In the genomic region with DNA sequence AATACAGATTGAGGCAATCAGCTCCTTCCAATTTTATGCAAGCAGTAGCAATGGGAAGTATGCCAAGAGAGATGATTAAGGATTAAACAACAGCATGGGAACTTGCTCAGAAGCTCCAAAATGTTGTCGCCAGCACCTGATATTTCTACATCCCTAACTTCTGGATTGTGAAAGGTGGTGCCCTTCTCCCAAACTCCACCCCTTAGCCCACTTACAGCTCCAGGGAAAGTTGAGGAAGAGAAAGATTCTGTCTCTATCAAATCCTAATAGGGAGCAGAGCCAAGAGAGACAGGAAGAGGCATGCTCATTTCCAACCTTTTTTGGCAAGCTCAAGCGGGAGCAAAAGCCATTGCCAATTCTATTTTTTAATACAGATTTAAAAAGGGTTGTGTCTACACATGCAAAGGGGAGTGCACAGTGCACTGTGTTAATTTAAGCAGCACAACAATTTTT, we compare ENCODE assay signal across 2 cellular contexts.
TF ChIP-seq lines count a peak whose summit lies in the region.

No MANE protein-coding gene starts in this region.

TF ChIP-seq in IMR-90, 13 proteins besides CTCF, POLR2A, EP300 and RAD21:
- TF ChIP-seq NFE2L2 (IDR thresholded peaks at IDR 0.05; ENCODE audit: low read depth, low read length): peak; percentile 38; the same call in 1 of the 2 replicates
- TF ChIP-seq CHD1 (IDR thresholded peaks at IDR 0.05; ENCODE audit: low read depth, low read length): no peak
TF ChIP-seq in IMR-90: peak in this region for 1.

TF ChIP-seq in K562, 482 proteins besides CTCF, POLR2A, EP300 and RAD21:
- TF ChIP-seq MAFK (IDR thresholded peaks at IDR 0.05; ENCODE audit: low read length) (peak; percentile 22; the same call in 1 of the 2 replicates), NCOR1 (IDR thresholded peaks at IDR 0.05) (no peak), MAFG (tag; conservative IDR thresholded peaks at IDR 0.05) (peak; percentile 57), NFE2 (IDR thresholded peaks at IDR 0.05; ENCODE audit: low read depth) (0 out of 2 replicates have a peak, but pooled peaks have one; percentile 51), NFIC (IDR thresholded peaks at IDR 0.05) (peak; percentile 53), LCOR (CRISPR knock-in tag; IDR thresholded peaks at IDR 0.05) (no peak)
- TF ChIP-seq, protein P1, sequence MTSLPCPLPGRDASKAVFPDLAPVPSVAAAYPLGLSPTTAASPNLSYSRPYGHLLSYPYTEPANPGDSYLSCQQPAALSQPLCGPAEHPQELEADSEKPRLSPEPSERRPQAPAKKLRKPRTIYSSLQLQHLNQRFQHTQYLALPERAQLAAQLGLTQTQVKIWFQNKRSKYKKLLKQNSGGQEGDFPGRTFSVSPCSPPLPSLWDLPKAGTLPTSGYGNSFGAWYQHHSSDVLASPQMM (CRISPR knock-in tag; IDR thresholded peaks at IDR 0.05): no peak
